Comparison of ENCODE assay signal across 18 cellular contexts in genomic region chr2:202196727-202197126, GRCh38. TPM values are rescaled to one million over a fixed set of nuclear protein-coding genes. Genes with fewer than 3 reads are reported as not detected.
DNase-seq lines count a peak whose midpoint lies in the region; ATAC-seq and TF ChIP-seq lines count a peak whose summit lies in the region.
"Had no signal": no experiment of that assay in that cellular context is flagged by ENCODE, and none has a peak within 500 bp of the region (broad histone marks: within the 10 kb centered on the region; RNA-seq: fewer than 3 reads in every experiment).

No MANE protein-coding gene starts in this region.

- H3K27ac ChIP-seq in PC-3 (ENCODE audit: low read length) (no peak overlapping the region), foreskin keratinocyte (no peak overlapping the region)
- H3K27ac ChIP-seq: BLaER1 treated with 17β-estradiol and CSF1 and Interleukin-3, amounts not matched to agents 10 nM and 100 nM; Peyer's patch had no signal

- H3K36me3 Mint-ChIP-seq in endothelial cell (ENCODE audit: low read depth, unreplicated experiment), result no peaks in the 10 kb centered on the region
- H3K36me3 Mint-ChIP-seq: T-cell had no signal

- H3K4me2 ChIP-seq in PC-3 (ENCODE audit: low read length), result no peak overlapping the region

- POLR2A ChIA-PET in PC-3 (lab: Charles Lee; ENCODE audit: unreplicated experiment), result no interaction called here

- peaks cover 11% of the 10 kb centered on the region for H3K4me1 Mint-ChIP-seq in endothelial cell (ENCODE audit: unreplicated experiment)
- H3K4me1 Mint-ChIP-seq: CD8-positive, alpha-beta memory T cell; T-cell had no signal

- DNase-seq in Kasumi-1 (lab: John Stamatoyannopoulos, UW), result peak; percentile 91 to 92
- peak; percentile 31 for DNase-seq in NB4 (ENCODE audit: low read depth)
- DNase-seq in SKM-1 treated with dmso at 0.1 percent for 144 hours (lab: John Stamatoyannopoulos, UW; ENCODE audit: unreplicated experiment), result peak; percentile 74
- no peak for DNase-seq in endothelial cell (ENCODE audit: low spot score)
- DNase-seq in PC-3, result no peak
- DNase-seq in foreskin keratinocyte, result no peak
- DNase-seq: CD8-positive, alpha-beta memory T cell; DMS79; HFFc6; Karpas-422; MG63; NCI-H1694 treated with DMSO at 0.1 percent for 48 hours; NCI-H510A; NCI-H774; Peyer's patch; T-cell had no signal

- intact Hi-C loops in PC-3 (cut with micrococcal nuclease), result no loop called here

- H3K27ac Mint-ChIP-seq in endothelial cell (ENCODE audit: unreplicated experiment), result no peak overlapping the region
- H3K27ac Mint-ChIP-seq: CD8-positive, alpha-beta memory T cell; HFFc6; T-cell had no signal

- no TSS peak for BruUV-seq in PC-3 (replicated peaks; lab: Mats Ljungman, UMichigan)

- H3K4me3 Mint-ChIP-seq in endothelial cell (ENCODE audit: unreplicated experiment), result peak overlapping the region; percentile 42
- H3K4me3 Mint-ChIP-seq: CD8-positive, alpha-beta memory T cell; HFFc6; T-cell had no signal

- no peak for TF ChIP-seq POLR2A in NB4 (IDR thresholded peaks at IDR 0.05; ENCODE audit: extremely low read depth, insufficient read length)

- H3K9ac ChIP-seq in PC-3 (ENCODE audit: low read length), result no peak overlapping the region
- H3K9ac ChIP-seq: BLaER1 treated with 17β-estradiol and CSF1 and Interleukin-3, amounts not matched to agents 10 nM and 100 nM had no signal

- H3K4me3 ChIP-seq in NB4 (ENCODE audit: low read depth, low read length) (no peak overlapping the region), PC-3 (ENCODE audit: low read length) (no peak overlapping the region)
- H3K4me3 ChIP-seq: BLaER1 treated with 17β-estradiol and CSF1 and Interleukin-3, amounts not matched to agents 10 nM and 100 nM; MG63; Peyer's patch had no signal

- H3K27me3 Mint-ChIP-seq in endothelial cell (ENCODE audit: unreplicated experiment), result peaks cover 2% of the 10 kb centered on the region

- H2AFZ ChIP-seq in PC-3 (ENCODE audit: low read length), result no peak overlapping the region

- no peaks in the 10 kb centered on the region for H4K20me1 ChIP-seq in PC-3 (ENCODE audit: low read length)
- H4K20me1 ChIP-seq: BLaER1 treated with 17β-estradiol and CSF1 and Interleukin-3, amounts not matched to agents 10 nM and 100 nM had no signal

- no peaks in the 10 kb centered on the region for H3K9me3 Mint-ChIP-seq in endothelial cell (ENCODE audit: unreplicated experiment)
- H3K9me3 Mint-ChIP-seq: CD8-positive, alpha-beta memory T cell; HFFc6 had no signal

- no peaks in the 10 kb centered on the region for H3F3A ChIP-seq in PC-3 (ENCODE audit: low read length, unreplicated experiment)

- no peaks in the 10 kb centered on the region for H3K9me2 ChIP-seq in PC-3 (replicated peaks; ENCODE audit: low read length)

- ATAC-seq in HG03520 (IDR thresholded peaks at IDR 0.05; ENCODE audit: unreplicated experiment) (no peak), PC-3 (no peak), foreskin keratinocyte (no peak)
- ATAC-seq: T-cell had no signal

- no peaks in the 10 kb centered on the region for H3K36me3 ChIP-seq in PC-3 (ENCODE audit: low read depth, low read length)
- H3K36me3 ChIP-seq: MG63, Peyer's patch had no signal

- H3K27me3 ChIP-seq in PC-3 (ENCODE audit: low read length), result no peaks in the 10 kb centered on the region
- H3K27me3 ChIP-seq in foreskin keratinocyte, result no peaks in the 10 kb centered on the region
- H3K27me3 ChIP-seq: BLaER1 treated with 17β-estradiol and CSF1 and Interleukin-3, amounts not matched to agents 10 nM and 100 nM; MG63; Peyer's patch had no signal

- H3K4me1 ChIP-seq in PC-3 (ENCODE audit: insufficient read depth, low read length), result no peaks in the 10 kb centered on the region
- H3K4me1 ChIP-seq in foreskin keratinocyte, result no peaks in the 10 kb centered on the region
- H3K4me1 ChIP-seq: Peyer's patch had no signal

- CTCF ChIA-PET in PC-3 (lab: Charles Lee), result no interaction called here

- TF ChIP-seq CTCF in NB4 (IDR thresholded peaks at IDR 0.05; ENCODE audit: low read depth, low read length) (no peak), endothelial cell (IDR thresholded peaks at IDR 0.05; ENCODE audit: unreplicated experiment) (no peak), PC-3 (conservative IDR thresholded peaks at IDR 0.05; ENCODE audit: low read depth, low read length) (no peak), foreskin keratinocyte (conservative IDR thresholded peaks at IDR 0.05) (no peak)

- H3K9me3 ChIP-seq in PC-3 (ENCODE audit: low read length), result no peaks in the 10 kb centered on the region
- H3K9me3 ChIP-seq: BLaER1 treated with 17β-estradiol and CSF1 and Interleukin-3, amounts not matched to agents 10 nM and 100 nM; MG63; Peyer's patch had no signal

- no peaks in the 10 kb centered on the region for H3K79me2 ChIP-seq in PC-3 (ENCODE audit: low read length)

RNA-seq across cellular contexts. Expression of gene SUMO1, which starts 41.7 kb away (rescaled TPM):
- total RNA-seq in endothelial cell (ENCODE audit: unreplicated experiment) (113 TPM), PC-3 (2014; rRNA removed) (98.4 and 115 TPM in 2 replicates), foreskin keratinocyte (145 and 146 TPM in 2 replicates)
- 165 and 172 TPM in 2 replicates for polyA plus RNA-seq in foreskin keratinocyte

Comparison
In these comparisons a context has a peak if more than half of its experiments do, and no peak if none do; other contexts are left out.
1. DNase-seq: peak in Kasumi-1 (2 of 2), NB4 (single experiment) and SKM-1 treated with dmso at 0.1 percent for 144 hours (single experiment); none in endothelial cell (single experiment), PC-3 (single experiment) and foreskin keratinocyte (0 of 2).